In genomic region chr19:3849092-3849491, GRCh38 we compare ENCODE assay signal across 8 cellular contexts. TPM values are rescaled to one million over a fixed set of nuclear protein-coding genes. Genes with fewer than 3 reads are reported as not detected.
DNase-seq lines count a peak whose midpoint lies in the region; ATAC-seq and TF ChIP-seq lines count a peak whose summit lies in the region.

No MANE protein-coding gene starts in this region.

- peak; percentile 37 for TF ChIP-seq CTCF in AG04449 (IDR thresholded peaks at IDR 0.05; ENCODE audit: insufficient read depth, low read length, missing control alignments)

- DNase-seq in AG04449 (ENCODE audit: low read depth, low spot score) (no peak), H4 (ENCODE audit: low spot score) (peak; percentile 43), SKM-1 treated with dmso at 0.1 percent for 144 hours (lab: John Stamatoyannopoulos, UW; ENCODE audit: unreplicated experiment) (peak; percentile 68), dermis microvascular lymphatic vessel endothelial cell (ENCODE audit: low read depth in 2 of 2) (peak; percentile 9 to 40), left ventricle myocardium superior (no peak)
- peak; percentile 67 for DNase-seq in stimulated activated CD4-positive, alpha-beta T cell treated with anti-CD3 and anti-CD28 coated beads, Interleukin-15, amount 100 ng/mL, for 24 hours

- POLR2A ChIA-PET in AG04449 (lab: Yijun Ruan, JAX): no interaction called here

- CTCF ChIA-PET in AG04449 (lab: Yijun Ruan, JAX): interaction anchor here (0.6 to 1.5 kb wide), 7 partner anchors 9 to 183 kb away, joined by 3 to 7 read pairs (median 4); partner anchors contain the start of gene MRPL54

- H3K4me3 ChIP-seq in AG04449 (ENCODE audit: low read depth, low read length): no peak overlapping the region

- intact Hi-C loops in left ventricle myocardium superior (cut with micrococcal nuclease): no loop called here

- ATAC-seq in GM21447 (IDR thresholded peaks at IDR 0.05; ENCODE audit: unreplicated experiment) (no peak), HG03521 (IDR thresholded peaks at IDR 0.05; ENCODE audit: unreplicated experiment) (no peak), left ventricle myocardium superior (no peak)

RNA-seq across cellular contexts. Expression of gene ZFR2, which starts 19.7 kb away (rescaled TPM):
- not detected in 2 replicates for total RNA-seq in H4 (2014; rRNA removed; shearing (Covaris generic))
- total RNA-seq in dermis microvascular lymphatic vessel endothelial cell (0.13 TPM in 1 of 2 replicates, not detected in the other), left ventricle myocardium superior (not detected)

RNA-seq across cellular contexts. Expression of gene ATCAY, which starts 31.4 kb away (rescaled TPM):
- total RNA-seq in H4 (2014; rRNA removed; shearing (Covaris generic)): not detected in 2 replicates
- total RNA-seq in dermis microvascular lymphatic vessel endothelial cell: under 0.01 TPM in 1 of 2 replicates, not detected in the other
- total RNA-seq in left ventricle myocardium superior: not detected

Comparison
In these comparisons a context has a peak if more than half of its experiments do, and no peak if none do; other contexts are left out.
1. DNase-seq: peak in H4 (single experiment), SKM-1 treated with dmso at 0.1 percent for 144 hours (single experiment), dermis microvascular lymphatic vessel endothelial cell (2 of 2) and stimulated activated CD4-positive, alpha-beta T cell treated with anti-CD3 and anti-CD28 coated beads, Interleukin-15, amount 100 ng/mL, for 24 hours (single experiment); none in AG04449 (single experiment) and left ventricle myocardium superior (single experiment).